In the genomic region with DNA sequence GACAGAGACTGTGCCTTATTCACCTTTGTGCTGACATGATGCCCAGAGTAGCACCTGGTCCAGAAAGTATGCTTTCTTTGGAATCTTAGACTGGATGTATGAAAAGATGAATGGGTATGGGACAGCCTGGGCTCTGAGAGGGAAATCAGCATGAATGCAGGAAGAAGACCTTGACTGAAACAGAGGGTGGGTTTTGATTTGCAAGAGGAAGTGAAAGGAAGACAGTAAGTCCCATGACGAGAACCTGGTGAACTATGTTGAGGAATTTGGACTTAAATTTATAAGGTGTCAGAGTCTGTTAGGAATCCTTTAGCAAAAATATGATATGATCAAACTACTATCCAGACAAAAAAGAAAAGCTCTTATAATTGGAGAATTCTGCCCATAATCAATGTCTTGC, we compare ENCODE assay signal across 14 cellular contexts.
DNase-seq lines count a peak whose midpoint lies in the region; ATAC-seq, FAIRE-seq and TF ChIP-seq lines count a peak whose summit lies in the region.
"Had no signal": no experiment of that assay in that cellular context is flagged by ENCODE, and none has a peak within 500 bp of the region (broad histone marks: within the 10 kb centered on the region; RNA-seq: fewer than 3 reads in every experiment).

No MANE protein-coding gene starts in this region.

- peak; percentile 64 for FAIRE-seq in GM19239 (lab: Jason Lieb, UNC)
- FAIRE-seq: endometrium had no signal

- in situ Hi-C loops in KBM-7 (cut with MboI; ENCODE audit: low pct_unique_long_range_greater_than_20kb, low sequenced_read_pairs) = no loop called here

- DNase-seq in GM19239 (ENCODE audit: insufficient read length, low spot score) (no peak), lower leg skin (ENCODE audit: low spot score in 2 of 2) (no peak), NCI-H128 (lab: John Stamatoyannopoulos, UW; ENCODE audit: unreplicated experiment) (no peak), KBM-7 (no peak), hypothalamus (lab: John Stamatoyannopoulos, UW) (no peak)
- DNase-seq: activated CD8-positive, alpha-beta memory T cell treated with anti-CD3 and anti-CD28 coated beads, Interleukin-2, amount 50 U/mL, for 4 hours; anterior cingulate cortex; DMS79; NCI-H2081 treated with DMSO at 0.1 percent for 48 hours; T-helper 9 cell; testis had no signal

- no peak for TF ChIP-seq CTCF in lower leg skin (IDR thresholded peaks at IDR 0.05)

- 79 to 88% methylated on average over 1 of the region's 1 CpG for WGBS in lower leg skin, 2 donors

- intact Hi-C loops in lower leg skin (cut with DNase I; ENCODE audit: low total_unique reads) = no loop called here

- no peak for TF ChIP-seq POLR2A in lower leg skin (IDR thresholded peaks at IDR 0.05)

- H3K4me3 ChIP-seq in lower leg skin (ENCODE audit: low read depth, poor library complexity, severe bottlenecking) = no peak overlapping the region
- H3K4me3 ChIP-seq: testis had no signal

- peak; percentile 75 for ATAC-seq in HG02678 (IDR thresholded peaks at IDR 0.05; ENCODE audit: unreplicated experiment)
- ATAC-seq in HG03521 (IDR thresholded peaks at IDR 0.05; ENCODE audit: unreplicated experiment) = peak; percentile 48
